ENCODE assay signal across 9 cellular contexts in the genomic region with DNA sequence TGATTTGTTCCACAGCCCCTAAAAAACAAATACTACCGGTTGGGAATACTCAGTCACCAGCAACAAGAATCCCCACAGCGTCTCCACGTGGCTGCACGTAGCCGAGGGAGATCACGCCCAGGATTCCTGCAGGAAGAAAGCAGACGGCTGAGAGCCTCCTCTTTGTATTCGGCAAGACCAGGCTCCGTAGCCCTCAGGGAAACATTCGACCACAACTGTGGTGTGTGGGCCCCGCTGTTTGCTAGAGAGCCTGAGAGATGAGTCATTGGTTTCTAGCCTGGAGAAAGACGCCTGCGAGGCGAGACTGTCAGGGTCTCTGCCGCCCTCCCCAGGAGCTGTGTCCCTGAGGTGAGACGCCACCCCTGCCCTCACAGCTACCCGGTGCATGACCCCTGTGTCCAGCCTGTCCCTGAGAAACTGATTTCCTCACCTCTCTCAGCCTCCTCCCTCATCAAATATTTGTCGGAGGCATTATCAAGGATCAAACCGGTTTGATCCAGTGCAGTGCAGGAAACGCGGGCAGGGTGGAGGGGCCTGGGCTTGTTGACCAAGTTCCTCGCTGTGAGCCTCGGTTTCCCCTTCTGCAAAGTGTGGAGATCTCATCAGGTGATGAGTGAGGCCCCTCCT. TPM values are rescaled to one million over a fixed set of nuclear protein-coding genes. Genes with fewer than 3 reads are reported as not detected.
DNase-seq lines count a peak whose midpoint lies in the region; ATAC-seq, FAIRE-seq and TF ChIP-seq lines count a peak whose summit lies in the region.
"Had no signal": no experiment of that assay in that cellular context is flagged by ENCODE, and none has a peak within 500 bp of the region (broad histone marks: within the 10 kb centered on the region; RNA-seq: fewer than 3 reads in every experiment).

No MANE protein-coding gene starts in this region.

- no peaks in the 10 kb centered on the region for H3K27me3 ChIP-seq in skeletal muscle tissue (ENCODE audit: control insufficient read depth in 3 of 3, insufficient read depth in 3 of 3, low read length in 3 of 3)

- no peaks in the 10 kb centered on the region for H3K27me3 Mint-ChIP-seq in activated T-helper 2 cell treated with anti-CD3 and anti-CD28 coated beads, Interferon-gamma antibody, Interleukin-2, Interleukin-4, amounts not matched to agents 10 μg/mL and 5 μg/mL and 100 μg/mL, durations not matched to agents 14 hours and 24 hours and 36 hours (ENCODE audit: low read depth)

- POLR2A ChIA-PET in RWPE1 (lab: Yijun Ruan, JAX; ENCODE audit: low non-redundant PET), result no interaction called here

- no peak overlapping the region for H3K4me3 ChIP-seq in skeletal muscle tissue (ENCODE audit: low read length in 3 of 3)

- no peak for TF ChIP-seq POLR2A in GM12891 (IDR thresholded peaks at IDR 0.05; ENCODE audit: low read depth, low read length)

- H3K9ac ChIP-seq in skeletal muscle tissue (ENCODE audit: low read depth in 1 of 3, low read length in 3 of 3), result no peak overlapping the region

- intact Hi-C loops in activated T-helper 2 cell treated with anti-CD3 and anti-CD28 coated beads, Interferon-gamma antibody, Interleukin-2, Interleukin-4, amounts not matched to agents 10 μg/mL and 5 μg/mL and 100 μg/mL, durations not matched to agents 14 hours and 24 hours and 36 hours (cut with micrococcal nuclease), result loop anchor here (1.0 kb wide), 1 partner anchor 15 kb away; a partner anchor contains a TSS

- H3K27ac ChIP-seq in RWPE1, result peak overlapping the region; percentile 75
- H3K27ac ChIP-seq in skeletal muscle tissue (ENCODE audit: low read depth, low read length), result peak overlapping the region; percentile 19

- H3K4me3 Mint-ChIP-seq in activated T-helper 2 cell treated with anti-CD3 and anti-CD28 coated beads, Interferon-gamma antibody, Interleukin-2, Interleukin-4, amounts not matched to agents 10 μg/mL and 5 μg/mL and 100 μg/mL, durations not matched to agents 14 hours and 24 hours and 36 hours (ENCODE audit: low read depth), result peak overlapping the region; percentile 82

- peaks cover 69% of the 10 kb centered on the region for H3K4me1 Mint-ChIP-seq in activated T-helper 2 cell treated with anti-CD3 and anti-CD28 coated beads, Interferon-gamma antibody, Interleukin-2, Interleukin-4, amounts not matched to agents 10 μg/mL and 5 μg/mL and 100 μg/mL, durations not matched to agents 14 hours and 24 hours and 36 hours (ENCODE audit: low read depth)

- peak; percentile 13 for FAIRE-seq in GM12891 (lab: Jason Lieb, UNC)
- FAIRE-seq: colon had no signal

- CTCF ChIA-PET in RWPE1 (lab: Yijun Ruan, JAX), result interaction anchor here (0.6 kb wide), 1 partner anchor 57 kb away, joined by 3 read pairs; no protein-coding TSS in a partner anchor

- no peak for TF ChIP-seq CTCF in RWPE1 (conservative IDR thresholded peaks at IDR 0.05; ENCODE audit: low read depth)

- H3K36me3 Mint-ChIP-seq in activated T-helper 2 cell treated with anti-CD3 and anti-CD28 coated beads, Interferon-gamma antibody, Interleukin-2, Interleukin-4, amounts not matched to agents 10 μg/mL and 5 μg/mL and 100 μg/mL, durations not matched to agents 14 hours and 24 hours and 36 hours (ENCODE audit: low read depth), result peaks cover 24% of the 10 kb centered on the region

- H3K27ac Mint-ChIP-seq in activated T-helper 2 cell treated with anti-CD3 and anti-CD28 coated beads, Interferon-gamma antibody, Interleukin-2, Interleukin-4, amounts not matched to agents 10 μg/mL and 5 μg/mL and 100 μg/mL, durations not matched to agents 14 hours and 24 hours and 36 hours, result peak overlapping the region; percentile 94

- H3K36me3 ChIP-seq in skeletal muscle tissue (ENCODE audit: control insufficient read depth in 3 of 3, insufficient read depth in 3 of 3, low read length in 3 of 3), result no peaks in the 10 kb centered on the region

- H3K4me1 ChIP-seq in skeletal muscle tissue (ENCODE audit: control insufficient read depth in 3 of 3, insufficient read depth in 3 of 3, low read length in 3 of 3), result peaks cover 0 to 15% (median 2%) of the 10 kb centered on the region in 3 donors

- peak; percentile 59 for DNase-seq in GM12891 (ENCODE audit: insufficient read length, low spot score)
- peak; percentile 85 for DNase-seq in RWPE1 (ENCODE audit: low spot score)
- DNase-seq in activated T-helper 2 cell treated with anti-CD3 and anti-CD28 coated beads, Interferon-gamma antibody, Interleukin-2, Interleukin-4, amounts not matched to agents 10 μg/mL and 5 μg/mL and 100 μg/mL, durations not matched to agents 14 hours and 24 hours and 36 hours (ENCODE audit: low spot score), result peak; percentile 74
- DNase-seq in foreskin melanocyte, result peak; percentile 98
- no peak for DNase-seq in Ammon's horn (ENCODE audit: low spot score)
- DNase-seq in NCI-H69 (lab: John Stamatoyannopoulos, UW), result no peak

- peak; percentile 89 for ATAC-seq in HG02870 (IDR thresholded peaks at IDR 0.05; ENCODE audit: unreplicated experiment)

- H3K9me3 Mint-ChIP-seq in activated T-helper 2 cell treated with anti-CD3 and anti-CD28 coated beads, Interferon-gamma antibody, Interleukin-2, Interleukin-4, amounts not matched to agents 10 μg/mL and 5 μg/mL and 100 μg/mL, durations not matched to agents 14 hours and 24 hours and 36 hours, result no peaks in the 10 kb centered on the region

- H3K9me3 ChIP-seq in skeletal muscle tissue (ENCODE audit: control insufficient read depth in 3 of 3, low read length in 3 of 3), result no peaks in the 10 kb centered on the region

TF ChIP-seq in GM12891, 5 proteins besides CTCF, POLR2A, EP300 and RAD21:
- TF ChIP-seq SPI1 (IDR thresholded peaks at IDR 0.05; ENCODE audit: low read depth, low read length) (no peak), POLR2AphosphoS5 (IDR thresholded peaks at IDR 0.05; ENCODE audit: low read depth, low read length) (no peak), TAF1 (IDR thresholded peaks at IDR 0.05; ENCODE audit: low read depth, low read length) (no peak), POU2F2 (IDR thresholded peaks at IDR 0.05; ENCODE audit: low read depth, low read length) (no peak), PAX5 (IDR thresholded peaks at IDR 0.05; ENCODE audit: insufficient read depth, low read length, severe bottlenecking) (no peak)

RNA-seq across cellular contexts. Expression of gene S100P, which starts 4.7 kb away (rescaled TPM):
- polyA plus RNA-seq in GM12891 (2012; ENCODE audit: low read depth, missing spikeins), result not detected
- total RNA-seq in activated T-helper 2 cell treated with anti-CD3 and anti-CD28 coated beads, Interferon-gamma antibody, Interleukin-2, Interleukin-4, amounts not matched to agents 10 μg/mL and 5 μg/mL and 100 μg/mL, durations not matched to agents 14 hours and 24 hours and 36 hours, result 3.4 and 5.8 TPM in 2 replicates
- total RNA-seq in skeletal muscle tissue, result 0.52 TPM

RNA-seq across cellular contexts. Expression of gene MRFAP1L1, which starts 20.7 kb away (rescaled TPM):
- 27.7 TPM for polyA plus RNA-seq in GM12891 (2012; ENCODE audit: low read depth, missing spikeins)
- total RNA-seq in activated T-helper 2 cell treated with anti-CD3 and anti-CD28 coated beads, Interferon-gamma antibody, Interleukin-2, Interleukin-4, amounts not matched to agents 10 μg/mL and 5 μg/mL and 100 μg/mL, durations not matched to agents 14 hours and 24 hours and 36 hours, result 46.6 and 49.6 TPM in 2 replicates
- total RNA-seq in skeletal muscle tissue, result 32.9 TPM

RNA-seq across cellular contexts. Expression of gene BLOC1S4, which starts 27.0 kb away (rescaled TPM):
- 10.5 TPM for polyA plus RNA-seq in GM12891 (2012; ENCODE audit: low read depth, missing spikeins)
- 18.2 and 20.8 TPM in 2 replicates for total RNA-seq in activated T-helper 2 cell treated with anti-CD3 and anti-CD28 coated beads, Interferon-gamma antibody, Interleukin-2, Interleukin-4, amounts not matched to agents 10 μg/mL and 5 μg/mL and 100 μg/mL, durations not matched to agents 14 hours and 24 hours and 36 hours
- total RNA-seq in skeletal muscle tissue, result 6.3 TPM

RNA-seq across cellular contexts. Expression of gene MRFAP1, which starts 48.5 kb away (rescaled TPM):
- polyA plus RNA-seq in GM12891 (2012; ENCODE audit: low read depth, missing spikeins), result 84.5 TPM
- 105 TPM in 2 replicates for total RNA-seq in activated T-helper 2 cell treated with anti-CD3 and anti-CD28 coated beads, Interferon-gamma antibody, Interleukin-2, Interleukin-4, amounts not matched to agents 10 μg/mL and 5 μg/mL and 100 μg/mL, durations not matched to agents 14 hours and 24 hours and 36 hours
- total RNA-seq in skeletal muscle tissue, result 83.0 TPM

Comparison
In these comparisons a context has a peak if more than half of its experiments do, and no peak if none do; other contexts are left out.
1. DNase-seq: peak in GM12891 (single experiment), RWPE1 (single experiment), activated T-helper 2 cell treated with anti-CD3 and anti-CD28 coated beads, Interferon-gamma antibody, Interleukin-2, Interleukin-4, amounts not matched to agents 10 μg/mL and 5 μg/mL and 100 μg/mL, durations not matched to agents 14 hours and 24 hours and 36 hours (single experiment) and foreskin melanocyte (single experiment); none in Ammon's horn (single experiment) and NCI-H69 (single experiment).